10 cellular contexts compared by ENCODE assay signal in genomic region chr14:103748539-103748867, GRCh38. TPM values are rescaled to one million over a fixed set of nuclear protein-coding genes. Genes with fewer than 3 reads are reported as not detected.
A peak's percentile ranks its signal among the peaks of the same experiment; 100 is the strongest.
DNase-seq lines count a peak whose midpoint lies in the region; ATAC-seq and TF ChIP-seq lines count a peak whose summit lies in the region.
"Had no signal": no experiment of that assay in that cellular context is flagged by ENCODE, and none has a peak within 500 bp of the region (broad histone marks: within the 10 kb centered on the region; RNA-seq: fewer than 3 reads in every experiment).

No MANE protein-coding gene starts in this region.

- no peak overlapping the region for H3K4me3 Mint-ChIP-seq in activated CD4-positive, alpha-beta memory T cell treated with anti-CD3 and anti-CD28 coated beads for 36 hours

- H3K9me3 Mint-ChIP-seq in activated CD4-positive, alpha-beta memory T cell treated with anti-CD3 and anti-CD28 coated beads for 36 hours = no peaks in the 10 kb centered on the region

- peak; percentile 64 for DNase-seq in activated CD4-positive, alpha-beta memory T cell treated with anti-CD3 and anti-CD28 coated beads for 36 hours
- DNase-seq in central memory CD4-positive, alpha-beta T cell = peak; percentile 22
- peak; percentile 7 for DNase-seq in stimulated activated CD8-positive, alpha-beta memory T cell treated with anti-CD3 and anti-CD28 coated beads, Interleukin-15, amount 100 ng/mL, for 24 hours (ENCODE audit: low read depth)
- DNase-seq in NCI-H1930 (lab: John Stamatoyannopoulos, UW) (no peak), NCI-H2029 (lab: John Stamatoyannopoulos, UW) (no peak)
- DNase-seq: C1 segment of cervical spinal cord, mesendoderm had no signal

- H3K4me3 ChIP-seq in gastroesophageal sphincter = no peak overlapping the region

- CTCF ChIA-PET in activated CD4-positive, alpha-beta memory T cell treated with anti-CD3 and anti-CD28 coated beads for 36 hours (lab: Charles Lee) = no interaction called here

- POLR2A ChIA-PET in activated CD4-positive, alpha-beta memory T cell treated with anti-CD3 and anti-CD28 coated beads for 36 hours (lab: Charles Lee) = no interaction called here

- H3K9me3 ChIP-seq in KOPT-K1 (ENCODE audit: insufficient read depth, low read length, poor library complexity, severe bottlenecking) = no peaks in the 10 kb centered on the region
- no peaks in the 10 kb centered on the region for H3K9me3 ChIP-seq in gastroesophageal sphincter

- H3K27me3 Mint-ChIP-seq in activated CD4-positive, alpha-beta memory T cell treated with anti-CD3 and anti-CD28 coated beads for 36 hours = no peaks in the 10 kb centered on the region

- peaks cover 8% of the 10 kb centered on the region for H3K4me1 Mint-ChIP-seq in activated CD4-positive, alpha-beta memory T cell treated with anti-CD3 and anti-CD28 coated beads for 36 hours (ENCODE audit: low read depth)

- H3K27ac Mint-ChIP-seq in activated CD4-positive, alpha-beta memory T cell treated with anti-CD3 and anti-CD28 coated beads for 36 hours = no peak overlapping the region

- no peak for TF ChIP-seq EP300 in gastroesophageal sphincter (IDR thresholded peaks at IDR 0.05)

- no peaks in the 10 kb centered on the region for H3K4me1 ChIP-seq in gastroesophageal sphincter

- H3K36me3 ChIP-seq in KOPT-K1 (ENCODE audit: insufficient read depth, low read length) (no peaks in the 10 kb centered on the region), gastroesophageal sphincter (peaks cover 0 to 84% of the 10 kb centered on the region in 2 donors)

- TF ChIP-seq POLR2A in gastroesophageal sphincter (IDR thresholded peaks at IDR 0.05) = no peak

- ATAC-seq in GM19455 (IDR thresholded peaks at IDR 0.05; ENCODE audit: unreplicated experiment) (no peak), gastroesophageal sphincter (no peak)

- H3K27me3 ChIP-seq in gastroesophageal sphincter = no peaks in the 10 kb centered on the region

- WGBS in gastroesophageal sphincter (ENCODE audit: low coverage in 1 of 2), 2 donors = 91 to 100% methylated on average over 1 to 4 of the region's 6 CpGs

- intact Hi-C loops in activated CD4-positive, alpha-beta memory T cell treated with anti-CD3 and anti-CD28 coated beads for 36 hours (cut with micrococcal nuclease) = loop anchor here (1.0 kb wide), 1 partner anchor 176 kb away; no protein-coding TSS in a partner anchor

- no peak for TF ChIP-seq CTCF in gastroesophageal sphincter (IDR thresholded peaks at IDR 0.05)

- peak overlapping the region; percentile 79 for H3K27ac ChIP-seq in KOPT-K1 (ENCODE audit: low read depth, low read length, poor library complexity, severe bottlenecking)
- no peak overlapping the region for H3K27ac ChIP-seq in gastroesophageal sphincter

- peaks cover 5% of the 10 kb centered on the region for H3K36me3 Mint-ChIP-seq in activated CD4-positive, alpha-beta memory T cell treated with anti-CD3 and anti-CD28 coated beads for 36 hours

RNA-seq across cellular contexts. Expression of gene ZFYVE21, which starts 32.9 kb away (rescaled TPM):
- 10 to 100 TPM; 14.9 to 15.9 TPM for total RNA-seq in activated CD4-positive, alpha-beta memory T cell treated with anti-CD3 and anti-CD28 coated beads for 36 hours
- total RNA-seq in gastroesophageal sphincter = 100 to 1,000 TPM; 128 to 268 (median 205) TPM

RNA-seq across cellular contexts. Expression of gene XRCC3, which starts 33.3 kb away (rescaled TPM):
- 10 to 100 TPM; 41.9 to 48.5 TPM for total RNA-seq in activated CD4-positive, alpha-beta memory T cell treated with anti-CD3 and anti-CD28 coated beads for 36 hours
- 1 to 10 TPM; 1.2 to 7.8 (median 3.6) TPM for total RNA-seq in gastroesophageal sphincter

Comparison
In these comparisons a context has a peak if more than half of its experiments do, and no peak if none do; other contexts are left out.
1. DNase-seq: peak in activated CD4-positive, alpha-beta memory T cell treated with anti-CD3 and anti-CD28 coated beads for 36 hours (single experiment), central memory CD4-positive, alpha-beta T cell (single experiment) and stimulated activated CD8-positive, alpha-beta memory T cell treated with anti-CD3 and anti-CD28 coated beads, Interleukin-15, amount 100 ng/mL, for 24 hours (single experiment); none in NCI-H1930 (0 of 2) and NCI-H2029 (single experiment).
2. RNA of gene ZFYVE21, which starts 32.9 kb away (total RNA-seq): 128 to 268 TPM in gastroesophageal sphincter; 14.9 to 15.9 TPM in activated CD4-positive, alpha-beta memory T cell treated with anti-CD3 and anti-CD28 coated beads for 36 hours; every median in the first group is over 4 times any median in the second.
3. RNA of gene XRCC3, which starts 33.3 kb away (total RNA-seq): 41.9 to 48.5 TPM in activated CD4-positive, alpha-beta memory T cell treated with anti-CD3 and anti-CD28 coated beads for 36 hours; 1.2 to 7.8 TPM in gastroesophageal sphincter; every median in the first group is over 4 times any median in the second.